31 cellular contexts compared by ENCODE assay signal in genomic region chr13:110937511-110938303, GRCh38. TPM values are rescaled to one million over a fixed set of nuclear protein-coding genes. Genes with fewer than 3 reads are reported as not detected.
DNase-seq lines count a peak whose midpoint lies in the region; ATAC-seq and TF ChIP-seq lines count a peak whose summit lies in the region.
"Had no signal": no experiment of that assay in that cellular context is flagged by ENCODE, and none has a peak within 500 bp of the region (broad histone marks: within the 10 kb centered on the region; RNA-seq: fewer than 3 reads in every experiment).

No MANE protein-coding gene starts in this region.

- H3K4me3 ChIP-seq in BLaER1 treated with 17β-estradiol and CSF1 and Interleukin-3, amounts not matched to agents 10 nM and 100 nM, result no peak overlapping the region
- no peak overlapping the region for H3K4me3 ChIP-seq in coronary artery
- no peak overlapping the region for H3K4me3 ChIP-seq in naive thymus-derived CD4-positive, alpha-beta T cell (ENCODE audit: low read length)
- H3K4me3 ChIP-seq in MG63, result no peak overlapping the region
- H3K4me3 ChIP-seq: breast epithelium, colonic mucosa, esophagus muscularis mucosa, prostate gland, tibial nerve had no signal

- CTCF ChIA-PET in naive thymus-derived CD4-positive, alpha-beta T cell (lab: Charles Lee), result no interaction called here

- H4K20me1 ChIP-seq in BLaER1 treated with 17β-estradiol and CSF1 and Interleukin-3, amounts not matched to agents 10 nM and 100 nM, result no peaks in the 10 kb centered on the region

- H3K36me3 ChIP-seq in BLaER1 treated with 17β-estradiol and CSF1 and Interleukin-3, amounts not matched to agents 10 nM and 100 nM, result peaks cover 0 to 11% (median 0%) of the 10 kb centered on the region in 11 experiments; a peak in 6 of 22 replicates
- no peaks in the 10 kb centered on the region for H3K36me3 ChIP-seq in naive thymus-derived CD4-positive, alpha-beta T cell (ENCODE audit: control insufficient read depth in 2 of 3, insufficient read depth in 3 of 3, low read length in 3 of 3)
- no peaks in the 10 kb centered on the region for H3K36me3 ChIP-seq in MG63
- H3K36me3 ChIP-seq: breast epithelium, colonic mucosa, esophagus muscularis mucosa, prostate gland, tibial nerve had no signal

- POLR2A ChIA-PET in naive thymus-derived CD4-positive, alpha-beta T cell (lab: Charles Lee), result no interaction called here

- ATAC-seq in naive thymus-derived CD4-positive, alpha-beta T cell, result peak; percentile 52
- ATAC-seq: activated T-helper 17 cell treated with anti-CD3 and anti-CD28 coated beads, Interleukin-2, amount 50 U/mL, for 72 hours; foreskin keratinocyte; stimulated activated naive CD8-positive, alpha-beta T cell treated with anti-CD3 and anti-CD28 coated beads, Interleukin-15, amount 100 ng/mL, for 72 hours had no signal

- H3K27me3 ChIP-seq in BLaER1 treated with 17β-estradiol and CSF1 and Interleukin-3, amounts not matched to agents 10 nM and 100 nM, result no peaks in the 10 kb centered on the region
- H3K27me3 ChIP-seq in naive thymus-derived CD4-positive, alpha-beta T cell (ENCODE audit: control insufficient read depth in 2 of 2, insufficient read depth in 2 of 2, low read length in 2 of 2), result no peaks in the 10 kb centered on the region
- H3K27me3 ChIP-seq in MG63, result no peaks in the 10 kb centered on the region
- H3K27me3 ChIP-seq: breast epithelium, colonic mucosa, esophagus muscularis mucosa, foreskin keratinocyte, tibial nerve had no signal

- peaks cover 17 to 40% (median 27%) of the 10 kb centered on the region in 10 experiments for H3K4me1 ChIP-seq in BLaER1 treated with 17β-estradiol and CSF1 and Interleukin-3, amounts not matched to agents 10 nM and 100 nM
- no peaks in the 10 kb centered on the region for H3K4me1 ChIP-seq in naive thymus-derived CD4-positive, alpha-beta T cell (ENCODE audit: control insufficient read depth in 2 of 2, insufficient read depth in 2 of 2, low read length in 2 of 2)
- H3K4me1 ChIP-seq: breast epithelium, Caco-2, colonic mucosa, esophagus muscularis mucosa, foreskin keratinocyte, prostate gland, tibial nerve had no signal

- peaks cover under 1 to 30% (median 6%) of the 10 kb centered on the region in 5 donors for H3K27me3 Mint-ChIP-seq in naive thymus-derived CD4-positive, alpha-beta T cell
- peaks cover 32% of the 10 kb centered on the region for H3K27me3 Mint-ChIP-seq in activated T-cell treated with anti-CD3 and anti-CD28 coated beads, Interleukin-2, amount 50 U/mL, for 24 hours

- DNase-seq in NOMO-1 treated with dmso at 0.1 percent for 144 hours (lab: John Stamatoyannopoulos, UW; ENCODE audit: unreplicated experiment) (peak; percentile 39), coronary artery (ENCODE audit: low spot score) (peak; percentile 57), epidermal melanocyte (ENCODE audit: insufficient read length, low spot score) (no peak), MG63 (no peak)
- DNase-seq in naive thymus-derived CD4-positive, alpha-beta T cell, result no peak
- no peak for DNase-seq in activated CD4-positive, alpha-beta T cell treated with anti-CD3 and anti-CD28 coated beads for 1 hour
- DNase-seq in activated T-cell treated with anti-CD3 and anti-CD28 coated beads, Interleukin-2, amount 50 U/mL, for 24 hours, result no peak
- DNase-seq: activated CD4-positive, alpha-beta T cell treated with anti-CD3 and anti-CD28 coated beads, Interleukin-2, amount 50 U/mL, for 4 hours; activated CD8-positive, alpha-beta memory T cell treated with anti-CD3 and anti-CD28 coated beads, Interleukin-2, amount 50 U/mL, for 4 hours; Caco-2; colonic mucosa; DMS79; foreskin keratinocyte; GDM1; mammary epithelial cell; NCI-H1048; NCI-H1694 treated with DMSO at 0.1 percent for 48 hours; NCI-H2171; NCI-H510A; Right ventricle myocardium superior; stimulated activated naive CD8-positive, alpha-beta T cell treated with anti-CD3 and anti-CD28 coated beads, Interleukin-15, amount 100 ng/mL, for 72 hours; SW 1271; T-helper 9 cell had no signal

- no peak overlapping the region for H3K4me3 Mint-ChIP-seq in naive thymus-derived CD4-positive, alpha-beta T cell
- H3K4me3 Mint-ChIP-seq in activated T-cell treated with anti-CD3 and anti-CD28 coated beads, Interleukin-2, amount 50 U/mL, for 24 hours, result no peak overlapping the region
- H3K4me3 Mint-ChIP-seq: activated naive CD4-positive, alpha-beta T cell treated with anti-CD3 and anti-CD28 coated beads, Interleukin-2, amount 50 U/mL, for 24 hours; activated T-helper 17 cell treated with anti-CD3 and anti-CD28 coated beads, Interleukin-2, amount 50 U/mL, for 72 hours; stimulated activated naive CD8-positive, alpha-beta T cell treated with anti-CD3 and anti-CD28 coated beads, Interleukin-15, amount 100 ng/mL, for 72 hours had no signal

- H3K36me3 Mint-ChIP-seq in naive thymus-derived CD4-positive, alpha-beta T cell, result peaks cover 6 to 31% (median 18%) of the 10 kb centered on the region in 5 donors
- H3K36me3 Mint-ChIP-seq in activated T-cell treated with anti-CD3 and anti-CD28 coated beads, Interleukin-2, amount 50 U/mL, for 24 hours (ENCODE audit: low read depth), result peaks cover 20% of the 10 kb centered on the region

- intact Hi-C loops in naive thymus-derived CD4-positive, alpha-beta T cell (cut with micrococcal nuclease), result no loop called here

- peaks cover 37 to 56% (median 51%) of the 10 kb centered on the region in 11 experiments for H3K9me3 ChIP-seq in BLaER1 treated with 17β-estradiol and CSF1 and Interleukin-3, amounts not matched to agents 10 nM and 100 nM (replicated peaks in 1 of 11)
- H3K9me3 ChIP-seq in naive thymus-derived CD4-positive, alpha-beta T cell (ENCODE audit: control insufficient read depth in 2 of 3, low read length in 3 of 3), result peaks cover 0 to 22% (median 15%) of the 10 kb centered on the region in 3 experiments
- H3K9me3 ChIP-seq in MG63, result 0 out of 2 replicates have a peak, but pooled peaks cover under 1% of the 10 kb centered on the region
- H3K9me3 ChIP-seq: colonic mucosa, prostate gland had no signal

- peak overlapping the region in 1 of 11 experiments; percentile 18; a peak in 1 of 22 replicates for H3K9ac ChIP-seq in BLaER1 treated with 17β-estradiol and CSF1 and Interleukin-3, amounts not matched to agents 10 nM and 100 nM
- H3K9ac ChIP-seq: KMS-11 had no signal

- no peak overlapping the region for H3K27ac Mint-ChIP-seq in naive thymus-derived CD4-positive, alpha-beta T cell
- H3K27ac Mint-ChIP-seq in activated T-cell treated with anti-CD3 and anti-CD28 coated beads, Interleukin-2, amount 50 U/mL, for 24 hours, result no peak overlapping the region
- H3K27ac Mint-ChIP-seq: activated naive CD4-positive, alpha-beta T cell treated with anti-CD3 and anti-CD28 coated beads, Interleukin-2, amount 50 U/mL, for 24 hours; activated T-helper 17 cell treated with anti-CD3 and anti-CD28 coated beads, Interleukin-2, amount 50 U/mL, for 72 hours; stimulated activated naive CD8-positive, alpha-beta T cell treated with anti-CD3 and anti-CD28 coated beads, Interleukin-15, amount 100 ng/mL, for 72 hours had no signal

- peaks cover 10 to 35% (median 28%) of the 10 kb centered on the region in 11 donors for H3K9me3 Mint-ChIP-seq in naive thymus-derived CD4-positive, alpha-beta T cell
- H3K9me3 Mint-ChIP-seq in activated T-cell treated with anti-CD3 and anti-CD28 coated beads, Interleukin-2, amount 50 U/mL, for 24 hours, result peaks cover 41% of the 10 kb centered on the region

- no peak for TF ChIP-seq CTCF in coronary artery (IDR thresholded peaks at IDR 0.05)

- H3K4me2 ChIP-seq in BLaER1 treated with 17β-estradiol and CSF1 and Interleukin-3, amounts not matched to agents 10 nM and 100 nM, result peak overlapping the region; percentile 42 to 67 (median 58)
- H3K4me2 ChIP-seq: KMS-11 had no signal

- peaks cover 0 to 6% (median 0%) of the 10 kb centered on the region in 7 donors for H3K4me1 Mint-ChIP-seq in naive thymus-derived CD4-positive, alpha-beta T cell
- H3K4me1 Mint-ChIP-seq in activated T-cell treated with anti-CD3 and anti-CD28 coated beads, Interleukin-2, amount 50 U/mL, for 24 hours (ENCODE audit: low read depth), result peaks cover 38% of the 10 kb centered on the region

- H3K27ac ChIP-seq in BLaER1 treated with 17β-estradiol and CSF1 and Interleukin-3, amounts not matched to agents 10 nM and 100 nM, result peak overlapping the region in 5 of 11 experiments; percentile 17 to 46 (median 36); a peak in 6 of 22 replicates
- no peak overlapping the region for H3K27ac ChIP-seq in coronary artery
- no peak overlapping the region for H3K27ac ChIP-seq in naive thymus-derived CD4-positive, alpha-beta T cell (ENCODE audit: low read depth, low read length)
- H3K27ac ChIP-seq: breast epithelium, colonic mucosa, esophagus muscularis mucosa, foreskin keratinocyte, KMS-11, prostate gland, tibial nerve had no signal

RNA-seq across cellular contexts. Expression of gene ANKRD10, which starts 22.8 kb away (rescaled TPM):
- total RNA-seq in naive thymus-derived CD4-positive, alpha-beta T cell, result 100 to 1,000 TPM; 129 to 155 (median 132) TPM
- polyA plus RNA-seq in naive thymus-derived CD4-positive, alpha-beta T cell, result 10 to 100 TPM; 53.2 to 59.5 TPM
- total RNA-seq in MG63 (2014; rRNA removed; shearing (Covaris generic); ENCODE audit: low replicate concordance), result 35.9 and 78.6 TPM in 2 replicates

Comparison
In these comparisons a context has a peak if more than half of its experiments do, and no peak if none do; other contexts are left out.
1. DNase-seq: peak in NOMO-1 treated with dmso at 0.1 percent for 144 hours (single experiment) and coronary artery (single experiment); none in naive thymus-derived CD4-positive, alpha-beta T cell (0 of 9), epidermal melanocyte (single experiment), MG63 (single experiment), activated CD4-positive, alpha-beta T cell treated with anti-CD3 and anti-CD28 coated beads for 1 hour (single experiment) and activated T-cell treated with anti-CD3 and anti-CD28 coated beads, Interleukin-2, amount 50 U/mL, for 24 hours (single experiment).